Comparison of ENCODE assay signal across 8 cellular contexts in genomic region chr4:16196482-16197393, GRCh38. TPM values are rescaled to one million over a fixed set of nuclear protein-coding genes. Genes with fewer than 3 reads are reported as not detected.
A peak's percentile ranks its signal among the peaks of the same experiment; 100 is the strongest.
DNase-seq lines count a peak whose midpoint lies in the region; ATAC-seq, FAIRE-seq and TF ChIP-seq lines count a peak whose summit lies in the region.

No MANE protein-coding gene starts in this region.

- no peak for TF ChIP-seq EP300 in HepG2 (IDR thresholded peaks at IDR 0.05; ENCODE audit: low read depth in 2 of 2, low read length in 2 of 2)
- TF ChIP-seq EP300 in HepG2 (CRISPR knock-in tag; IDR thresholded peaks at IDR 0.05; ENCODE audit: borderline replicate concordance) = no peak
- no peak for TF ChIP-seq EP300 in upper lobe of left lung (IDR thresholded peaks at IDR 0.05)

- ATAC-seq in GM21825 (IDR thresholded peaks at IDR 0.05; ENCODE audit: unreplicated experiment) (peak; percentile 75), HepG2 (no peak), upper lobe of left lung (ENCODE audit: low FRiP score in 2 of 2) (peak; percentile 71 to 95)

- TF ChIP-seq RAD21 in HepG2 (CRISPR knock-in tag; IDR thresholded peaks at IDR 0.05) = no peak

- H3K36me3 ChIP-seq in HepG2 (replicated peaks in 1 of 2; ENCODE audit: control insufficient read depth in 1 of 2, insufficient read depth in 2 of 2, low read length in 2 of 2) (peaks cover under 1 to 5% of the 10 kb centered on the region in 2 experiments; a peak in 4 of 5 replicates), upper lobe of left lung (peaks cover 0 to 4% (median 0%) of the 10 kb centered on the region in 4 donors)

- H2AFZ ChIP-seq in HepG2 (ENCODE audit: low read length) = no peak overlapping the region

- TF ChIP-seq POLR2A in HepG2 (IDR thresholded peaks at IDR 0.05; ENCODE audit: insufficient read depth in 1 of 2, low read depth in 2 of 2, low read length in 2 of 2) = no peak
- no peak for TF ChIP-seq POLR2A in upper lobe of left lung (IDR thresholded peaks at IDR 0.05)

- 92% methylated on average over 9 of the region's 9 CpGs for WGBS in HepG2 (ENCODE audit: low lambda C conversion rate)
- WGBS in upper lobe of left lung, 2 donors = 33 to 36% methylated on average over 9 of the region's 9 CpGs

- H3K4me1 ChIP-seq in HepG2 (ENCODE audit: insufficient read depth, low read length) (no peaks in the 10 kb centered on the region), upper lobe of left lung (peaks cover 28 to 42% (median 29%) of the 10 kb centered on the region in 4 donors)

- no peak for FAIRE-seq in HepG2 (lab: Jason Lieb, UNC)

- no peak overlapping the region for H3K9ac ChIP-seq in HepG2 (ENCODE audit: insufficient read depth, low read depth, low read length)

- in situ Hi-C loops in HepG2 (cut with HindIII; ENCODE audit: extremely low pct_ligation_motif_present, low pct_unique_long_range_greater_than_20kb) = no loop called here

- TF ChIP-seq CTCF in HepG2 (CRISPR knock-in tag; IDR thresholded peaks at IDR 0.05) (no peak), upper lobe of left lung (IDR thresholded peaks at IDR 0.05) (peak; percentile 27 to 63 (median 50))

- CTCF ChIA-PET in HepG2 (lab: Yijun Ruan, JAX; ENCODE audit: low intra/inter-chr PET ratio, low total read pairs) = no interaction called here

- H3K27me3 ChIP-seq in HepG2 (ENCODE audit: control insufficient read depth in 1 of 2, insufficient read depth in 2 of 2, low read length in 2 of 2) (no peaks in the 10 kb centered on the region), upper lobe of left lung (no peaks in the 10 kb centered on the region)

- no peaks in the 10 kb centered on the region for H3K79me2 ChIP-seq in HepG2 (ENCODE audit: insufficient read depth, low read length)

- no peak overlapping the region for H3K4me2 ChIP-seq in HepG2 (ENCODE audit: low read depth, low read length)

- H3K27ac ChIP-seq in HepG2 (ENCODE audit: extremely low read length, insufficient read depth, low read length) (no peak overlapping the region), upper lobe of left lung (peak overlapping the region; percentile 12 to 72 (median 52))

- no peaks in the 10 kb centered on the region for H4K20me1 ChIP-seq in HepG2 (ENCODE audit: insufficient read depth, low read length)

- H3K4me3 ChIP-seq in HepG2 (replicated peaks in 1 of 3; ENCODE audit: insufficient read depth in 1 of 3, low read depth in 2 of 3, low read length in 3 of 3) (no peak overlapping the region), upper lobe of left lung (peak overlapping the region in 2 of 4 donors; percentile 18 to 24)

- intact Hi-C loops in HepG2 (cut with micrococcal nuclease; ENCODE audit: unreplicated experiment) = loop anchor here (2.0 kb wide), 1 partner anchor 68 kb away; no protein-coding TSS in a partner anchor

- peak; percentile 21 for DNase-seq in COLO829 (ENCODE audit: low spot score)
- DNase-seq in NCI-H1092 treated with DMSO at 0.1 percent for 48 hours (lab: John Stamatoyannopoulos, UW) = peak; percentile 58
- DNase-seq in cerebellar cortex (ENCODE audit: low spot score) = peak; percentile 11
- peak; percentile 4 for DNase-seq in HepG2 (ENCODE audit: low spot score)
- no peak for DNase-seq in upper lobe of left lung
- DNase-seq in NCI-H446 (lab: John Stamatoyannopoulos, UW) = no peak
- no peak for DNase-seq in NCI-H128 (lab: John Stamatoyannopoulos, UW; ENCODE audit: unreplicated experiment)

- BruUV-seq in HepG2 (replicated peaks; lab: Mats Ljungman, UMichigan) = no TSS peak

- POLR2A ChIA-PET in HepG2 (lab: Yijun Ruan, JAX) = no interaction called here

- H3K9me3 ChIP-seq in HepG2 (ENCODE audit: low read length) (no peaks in the 10 kb centered on the region), upper lobe of left lung (no peaks in the 10 kb centered on the region)

TF ChIP-seq in HepG2, 621 proteins besides CTCF, POLR2A, EP300 and RAD21:
- TF ChIP-seq ZNF414 (CRISPR knock-in tag; IDR thresholded peaks at IDR 0.05) = no peak
- 0 out of 2 replicates have a peak, but pooled peaks have one; percentile 8 for TF ChIP-seq SMC3 (IDR thresholded peaks at IDR 0.05; ENCODE audit: low read length)
- no peak for TF ChIP-seq ZNF362 (CRISPR knock-in tag; IDR thresholded peaks at IDR 0.05; ENCODE audit: borderline replicate concordance)
- no peak for TF ChIP-seq ATF4 (CRISPR knock-in tag; IDR thresholded peaks at IDR 0.05)
- TF ChIP-seq ZNF737 (CRISPR knock-in tag; IDR thresholded peaks at IDR 0.05; ENCODE audit: borderline replicate concordance) = no peak

RNA-seq across cellular contexts. Expression of gene TAPT1, which starts 29.5 kb away (rescaled TPM):
- 16.3 and 24.5 TPM in 2 replicates for total RNA-seq in HepG2 (2016; rRNA removed; fragmentation: Illumina TruSeq; extraction: Trizol)
- 3.1 and 5.0 TPM in 2 replicates for total RNA-seq in HepG2 (2016; cell fraction: cytosol; rRNA removed; fragmentation: Illumina TruSeq; extraction: Trizol; ENCODE audit: low read depth)
- 11.6 and 24.9 TPM in 2 replicates for total RNA-seq in HepG2 (2016; cell fraction: insoluble cytoplasmic fraction; rRNA removed; fragmentation: Illumina TruSeq; extraction: Trizol)
- 10.7 and 11.1 TPM in 2 replicates for total RNA-seq in HepG2 (2016; cell fraction: membrane; rRNA removed; fragmentation: Illumina TruSeq; extraction: Trizol)
- 37.3 and 37.6 TPM in 2 replicates for total RNA-seq in HepG2 (2016; cell fraction: nucleus; rRNA removed; fragmentation: Illumina TruSeq; extraction: Trizol)
- polyA plus RNA-seq in HepG2 (2011; rRNA removed) = 23.3 and 25.3 TPM in 2 replicates
- 8.3 and 13.6 TPM in 2 replicates for polyA plus RNA-seq in HepG2 (2011; cell fraction: cytosol; rRNA removed)
- 30.6 and 35.1 TPM in 2 replicates for polyA plus RNA-seq in HepG2 (2011; cell fraction: nucleus; rRNA removed)
- polyA plus RNA-seq in HepG2 (2012) = 19.8 and 24.0 TPM in 2 replicates
- polyA plus RNA-seq in HepG2 (2016; cell fraction: cytosol; fragmentation: Illumina TruSeq; extraction: Trizol; ENCODE audit: low read depth) = 2.9 and 3.6 TPM in 2 replicates
- 10.6 and 12.6 TPM in 2 replicates for polyA plus RNA-seq in HepG2 (2016; cell fraction: insoluble cytoplasmic fraction; fragmentation: Illumina TruSeq; extraction: Trizol; ENCODE audit: low read depth)
- 6.8 and 7.3 TPM in 2 replicates for polyA plus RNA-seq in HepG2 (2016; cell fraction: membrane; fragmentation: Illumina TruSeq; extraction: Trizol; ENCODE audit: low read depth)
- 51.8 and 52.9 TPM in 2 replicates for polyA plus RNA-seq in HepG2 (2016; cell fraction: nucleus; fragmentation: Illumina TruSeq; extraction: Trizol; ENCODE audit: insufficient read depth, low read depth)
- polyA minus RNA-seq in HepG2 (2011; rRNA and poly(A)+ RNA removed; ENCODE audit: low replicate concordance) = 15.2 and 37.2 TPM in 2 replicates
- polyA minus RNA-seq in HepG2 (2011; cell fraction: cytosol; rRNA and poly(A)+ RNA removed) = 17.0 and 19.9 TPM in 2 replicates
- 102 TPM in 2 replicates for polyA minus RNA-seq in HepG2 (2011; cell fraction: nucleus; rRNA and poly(A)+ RNA removed)
- total RNA-seq in upper lobe of left lung = 10 to 100 TPM; 22.3 to 79.0 (median 48.1) TPM

Comparison
In these comparisons a context has a peak if more than half of its experiments do, and no peak if none do; other contexts are left out.
1. DNase-seq: peak in COLO829 (single experiment), NCI-H1092 treated with DMSO at 0.1 percent for 48 hours (single experiment), cerebellar cortex (single experiment) and HepG2 (single experiment); none in upper lobe of left lung (0 of 2), NCI-H446 (0 of 2) and NCI-H128 (single experiment).